32 cellular contexts compared by ENCODE assay signal in the genomic region with DNA sequence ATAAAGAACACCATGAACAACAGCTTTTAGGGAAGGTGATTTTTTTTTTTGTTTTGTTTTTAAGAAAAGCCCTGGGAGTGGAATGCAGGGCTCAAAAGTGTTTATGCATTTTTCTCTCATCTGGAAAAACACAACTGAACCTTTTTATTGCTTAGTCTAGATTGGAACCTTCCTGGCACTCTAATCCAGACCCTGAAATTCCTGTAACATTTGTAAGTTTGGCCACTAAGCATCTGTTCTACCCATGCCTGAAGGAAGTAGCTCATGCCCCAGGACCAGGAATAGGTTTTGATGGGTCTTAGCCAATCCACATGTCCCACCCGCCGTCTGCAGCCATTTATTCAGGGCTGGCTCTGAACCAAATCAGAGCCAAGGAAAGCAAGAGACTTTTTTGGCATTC. TPM values are rescaled to one million over a fixed set of nuclear protein-coding genes. Genes with fewer than 3 reads are reported as not detected.
DNase-seq lines count a peak whose midpoint lies in the region; ATAC-seq and TF ChIP-seq lines count a peak whose summit lies in the region.
"Had no signal": no experiment of that assay in that cellular context is flagged by ENCODE, and none has a peak within 500 bp of the region (broad histone marks: within the 10 kb centered on the region; RNA-seq: fewer than 3 reads in every experiment).

No MANE protein-coding gene starts in this region.

- no peak overlapping the region for H3K4me3 Mint-ChIP-seq in CD8-positive, alpha-beta T cell
- H3K4me3 Mint-ChIP-seq: activated naive CD8-positive, alpha-beta T cell; GM23338; stimulated activated naive CD8-positive, alpha-beta T cell treated with anti-CD3 and anti-CD28 coated beads, Interleukin-15, Interleukin-2, amounts not matched to agents 100 ng/mL and 50 ng/mL, for 24 hours had no signal

- intact Hi-C loops in vagina (cut with DNase I) = no loop called here
- intact Hi-C loops in CD8-positive, alpha-beta T cell (cut with DNase I, micrococcal nuclease) = no loop called here
- intact Hi-C loops in uterus (cut with DNase I; ENCODE audit: low total_unique reads) = no loop called here
- intact Hi-C loops in Right ventricle myocardium inferior (cut with DNase I) = no loop called here

- CTCF ChIA-PET in AG04449 (lab: Yijun Ruan, JAX) = no interaction called here
- CTCF ChIA-PET in CD8-positive, alpha-beta T cell (lab: Charles Lee) = no interaction called here

- H3K9me3 ChIP-seq in adipocyte (ENCODE audit: control insufficient read depth, low read length) (no peaks in the 10 kb centered on the region), vagina (no peaks in the 10 kb centered on the region), uterus (no peaks in the 10 kb centered on the region)
- H3K9me3 ChIP-seq in CD8-positive, alpha-beta T cell (ENCODE audit: low read length) = no peaks in the 10 kb centered on the region
- H3K9me3 ChIP-seq: BLaER1 treated with 17β-estradiol and CSF1 and Interleukin-3, amounts not matched to agents 10 nM and 100 nM; colonic mucosa; lower lobe of right lung; mucosa of descending colon; right lobe of liver; tibial artery had no signal

- H3K27ac Mint-ChIP-seq in CD8-positive, alpha-beta T cell = no peak overlapping the region
- H3K27ac Mint-ChIP-seq: activated naive CD8-positive, alpha-beta T cell; activated T-helper 2 cell treated with anti-CD3 and anti-CD28 coated beads, Interferon-gamma antibody, Interleukin-2, Interleukin-4, amounts not matched to agents 10 μg/mL and 5 μg/mL and 100 μg/mL, durations not matched to agents 14 hours and 24 hours and 36 hours; GM23338 had no signal

- peaks cover 3% of the 10 kb centered on the region for H3K4me1 Mint-ChIP-seq in CD8-positive, alpha-beta T cell (ENCODE audit: low read depth)

- no peaks in the 10 kb centered on the region for H3K36me3 ChIP-seq in adipocyte (ENCODE audit: control insufficient read depth, insufficient read depth, low read length, severe bottlenecking)
- H3K36me3 ChIP-seq in vagina = no peaks in the 10 kb centered on the region
- no peaks in the 10 kb centered on the region for H3K36me3 ChIP-seq in CD8-positive, alpha-beta T cell (ENCODE audit: insufficient read depth, low read length)
- no peaks in the 10 kb centered on the region for H3K36me3 ChIP-seq in uterus
- H3K36me3 ChIP-seq: BLaER1 treated with 17β-estradiol and CSF1 and Interleukin-3, amounts not matched to agents 10 nM and 100 nM; colonic mucosa; lower lobe of right lung; right lobe of liver; tibial artery had no signal

- H3K27ac ChIP-seq in vagina = no peak overlapping the region
- H3K27ac ChIP-seq in CD8-positive, alpha-beta T cell (ENCODE audit: low read depth, low read length) = no peak overlapping the region
- H3K27ac ChIP-seq in uterus = no peak overlapping the region
- H3K27ac ChIP-seq: 22Rv1; BLaER1 treated with 17β-estradiol and CSF1 and Interleukin-3, amounts not matched to agents 10 nM and 100 nM; colonic mucosa; lower lobe of right lung; right lobe of liver; tibial artery had no signal

- H3K27me3 ChIP-seq in adipocyte (replicated peaks; ENCODE audit: control insufficient read depth, insufficient read depth, low read length) (no peaks in the 10 kb centered on the region), vagina (no peaks in the 10 kb centered on the region), uterus (no peaks in the 10 kb centered on the region)
- no peaks in the 10 kb centered on the region for H3K27me3 ChIP-seq in CD8-positive, alpha-beta T cell (ENCODE audit: insufficient read depth, low read length)
- H3K27me3 ChIP-seq: BLaER1 treated with 17β-estradiol and CSF1 and Interleukin-3, amounts not matched to agents 10 nM and 100 nM; colonic mucosa; right lobe of liver; tibial artery had no signal

- no peaks in the 10 kb centered on the region for H3K9me3 Mint-ChIP-seq in CD8-positive, alpha-beta T cell
- H3K9me3 Mint-ChIP-seq: activated T-helper 2 cell treated with anti-CD3 and anti-CD28 coated beads, Interferon-gamma antibody, Interleukin-2, Interleukin-4, amounts not matched to agents 10 μg/mL and 5 μg/mL and 100 μg/mL, durations not matched to agents 14 hours and 24 hours and 36 hours; GM23338; stimulated activated naive CD8-positive, alpha-beta T cell treated with anti-CD3 and anti-CD28 coated beads, Interleukin-15, Interleukin-2, amounts not matched to agents 100 ng/mL and 50 ng/mL, for 24 hours had no signal

- TF ChIP-seq POLR2A in vagina (IDR thresholded peaks at IDR 0.05) (no peak), uterus (IDR thresholded peaks at IDR 0.05) (no peak)

- H3K4me3 ChIP-seq in AG04449 (ENCODE audit: low read depth, low read length) = no peak overlapping the region
- no peak overlapping the region for H3K4me3 ChIP-seq in adipocyte (ENCODE audit: low read length)
- H3K4me3 ChIP-seq in vagina = no peak overlapping the region
- H3K4me3 ChIP-seq in CD8-positive, alpha-beta T cell (ENCODE audit: low read depth, low read length) = no peak overlapping the region
- no peak overlapping the region for H3K4me3 ChIP-seq in uterus
- H3K4me3 ChIP-seq: BLaER1 treated with 17β-estradiol and CSF1 and Interleukin-3, amounts not matched to agents 10 nM and 100 nM; colonic mucosa; GM23338; lower lobe of right lung; mucosa of descending colon; right lobe of liver; tibial artery had no signal

- no peaks in the 10 kb centered on the region for H3K4me1 ChIP-seq in adipocyte (ENCODE audit: control insufficient read depth, insufficient read depth, low read length)
- H3K4me1 ChIP-seq in vagina = no peaks in the 10 kb centered on the region
- no peaks in the 10 kb centered on the region for H3K4me1 ChIP-seq in CD8-positive, alpha-beta T cell (ENCODE audit: insufficient read depth, low read length)
- H3K4me1 ChIP-seq in uterus = no peaks in the 10 kb centered on the region
- H3K4me1 ChIP-seq: colonic mucosa, lower lobe of right lung, right lobe of liver had no signal

- DNase-seq in AG04449 (ENCODE audit: low read depth, low spot score) = peak; percentile 67
- DNase-seq in GM03348 (ENCODE audit: low spot score) = peak; percentile 69
- DNase-seq in adipocyte (ENCODE audit: low read depth) = peak; percentile 25
- DNase-seq in iris pigment epithelial cell (ENCODE audit: low read depth) = peak; percentile 11
- DNase-seq in vagina (ENCODE audit: extremely low spot score in 2 of 2) = no peak
- no peak for DNase-seq in CD8-positive, alpha-beta T cell
- DNase-seq in uterus = no peak
- no peak for DNase-seq in Right ventricle myocardium inferior (ENCODE audit: missing footprints)
- DNase-seq: activated CD4-positive, alpha-beta T cell treated with anti-CD3 and anti-CD28 coated beads, Interleukin-2, amount 50 U/mL, for 48 hours; activated CD8-positive, alpha-beta memory T cell treated with anti-CD3 and anti-CD28 coated beads, Interleukin-2, amount 50 U/mL, for 4 hours; colonic mucosa; effector memory CD4-positive, alpha-beta T cell; KG1; kidney glomerular epithelial cell; lower lobe of right lung; mucosa of descending colon; NCI-H146; NCI-H510A; PC-3; posterior cingulate gyrus; right lobe of liver; SHP77; SW 1271; T1000; tibial artery had no signal

- no peak for ATAC-seq in CD8-positive, alpha-beta T cell
- no peak for ATAC-seq in Right ventricle myocardium inferior
- ATAC-seq: esophagus mucosa, GM23338, lower lobe of right lung, mucosa of descending colon, PC-3, right lobe of liver had no signal

- H3K27me3 Mint-ChIP-seq in CD8-positive, alpha-beta T cell (ENCODE audit: low read depth) = no peaks in the 10 kb centered on the region
- H3K27me3 Mint-ChIP-seq: activated naive CD8-positive, alpha-beta T cell; stimulated activated naive CD8-positive, alpha-beta T cell treated with anti-CD3 and anti-CD28 coated beads, Interleukin-15, Interleukin-2, amounts not matched to agents 100 ng/mL and 50 ng/mL, for 24 hours had no signal

- no peak for TF ChIP-seq CTCF in AG04449 (IDR thresholded peaks at IDR 0.05; ENCODE audit: insufficient read depth, low read length, missing control alignments)
- no peak for TF ChIP-seq CTCF in vagina (IDR thresholded peaks at IDR 0.05)
- no peak for TF ChIP-seq CTCF in CD8-positive, alpha-beta T cell (IDR thresholded peaks at IDR 0.05)
- TF ChIP-seq CTCF in uterus (IDR thresholded peaks at IDR 0.05) = no peak

- POLR2A ChIA-PET in AG04449 (lab: Yijun Ruan, JAX) = no interaction called here
- POLR2A ChIA-PET in CD8-positive, alpha-beta T cell (lab: Charles Lee) = no interaction called here

- no peaks in the 10 kb centered on the region for H3K36me3 Mint-ChIP-seq in CD8-positive, alpha-beta T cell

- H3K9ac ChIP-seq in adipocyte (ENCODE audit: low read length) = no peak overlapping the region
- H3K9ac ChIP-seq: BLaER1 treated with 17β-estradiol and CSF1 and Interleukin-3, amounts not matched to agents 10 nM and 100 nM had no signal

RNA-seq across cellular contexts. Expression of gene SLC2A1, which starts 39.7 kb away (rescaled TPM):
- total RNA-seq in vagina (286 TPM), uterus (10 to 100 TPM in 3 of 4 donors, 1 to 10 TPM in 1; 4.6 to 76.2 (median 28.2) TPM), Right ventricle myocardium inferior (46.4 TPM)
- total RNA-seq in CD8-positive, alpha-beta T cell = 10 to 100 TPM; 85.0 to 97.2 TPM

Comparison
In these comparisons a context has a peak if more than half of its experiments do, and no peak if none do; other contexts are left out.
1. DNase-seq: peak in AG04449 (single experiment), GM03348 (single experiment), adipocyte (single experiment) and iris pigment epithelial cell (single experiment); none in vagina (0 of 2), CD8-positive, alpha-beta T cell (0 of 7), uterus (0 of 2) and Right ventricle myocardium inferior (single experiment).